In genomic region chr9:128920381-128921058, GRCh38 we compare ENCODE assay signal across 9 cellular contexts. TPM values are rescaled to one million over a fixed set of nuclear protein-coding genes. Genes with fewer than 3 reads are reported as not detected.
A peak's percentile ranks its signal among the peaks of the same experiment; 100 is the strongest.
DNase-seq lines count a peak whose midpoint lies in the region; ATAC-seq and TF ChIP-seq lines count a peak whose summit lies in the region.
"Had no signal": no experiment of that assay in that cellular context is flagged by ENCODE, and none has a peak within 500 bp of the region (broad histone marks: within the 10 kb centered on the region; RNA-seq: fewer than 3 reads in every experiment).

Gene PHYHD1, plus strand, starts transcription at chr9:128920982. Its CDS starts 1,342 bp downstream, at chr9:128922324.

- H3K4me3 Mint-ChIP-seq in activated CD4-positive, alpha-beta T cell treated with anti-CD3 and anti-CD28 coated beads, Interleukin-2, amount 10 ng/mL, durations not matched to agents 7 days and 5 days = no peak within 1 kb of the TSS
- peak within 1 kb of the TSS in 4 of 5 experiments; percentile 60 to 90 (median 76) for H3K4me3 Mint-ChIP-seq in brain

- ATAC-seq in GM21367 (IDR thresholded peaks at IDR 0.05; ENCODE audit: unreplicated experiment) (no peak), HG02884 (IDR thresholded peaks at IDR 0.05; ENCODE audit: unreplicated experiment) (no peak)

- no peaks in the 10 kb centered on the region for H3K9me3 Mint-ChIP-seq in activated CD4-positive, alpha-beta T cell treated with anti-CD3 and anti-CD28 coated beads, Interleukin-2, amount 10 ng/mL, durations not matched to agents 7 days and 5 days
- H3K9me3 Mint-ChIP-seq in brain = no peaks in the 10 kb centered on the region
- H3K9me3 Mint-ChIP-seq: CD4-positive, CD25-positive, alpha-beta regulatory T cell had no signal

- no peak for DNase-seq in activated CD4-positive, alpha-beta T cell treated with anti-CD3 and anti-CD28 coated beads, Interleukin-2, amount 10 ng/mL, durations not matched to agents 7 days and 5 days
- no peak for DNase-seq in activated CD4-positive, alpha-beta T cell treated with anti-CD3 and anti-CD28 coated beads, Interleukin-2, amount 50 U/mL, for 4 hours
- peak; percentile 67 for DNase-seq in stomach
- DNase-seq in stimulated activated CD4-positive, alpha-beta T cell treated with anti-CD3 and anti-CD28 coated beads, Interleukin-4, amount 100 ng/mL, for 24 hours = no peak
- DNase-seq: CD4-positive, CD25-positive, alpha-beta regulatory T cell had no signal

- H3K27me3 ChIP-seq in layer of hippocampus (ENCODE audit: control insufficient read depth, insufficient read depth, low read length) = no peaks in the 10 kb centered on the region
- H3K27me3 ChIP-seq in stomach = no peaks in the 10 kb centered on the region

- no peaks in the 10 kb centered on the region for H3K27me3 Mint-ChIP-seq in activated CD4-positive, alpha-beta T cell treated with anti-CD3 and anti-CD28 coated beads, Interleukin-2, amount 10 ng/mL, durations not matched to agents 7 days and 5 days
- no peaks in the 10 kb centered on the region for H3K27me3 Mint-ChIP-seq in brain
- H3K27me3 Mint-ChIP-seq: CD4-positive, CD25-positive, alpha-beta regulatory T cell had no signal

- peak within 1 kb of the TSS; percentile 52 to 71 (median 58) for H3K4me3 ChIP-seq in stomach

- no peaks in the 10 kb centered on the region for H3K9me3 ChIP-seq in stomach

- H3K4me1 ChIP-seq in stomach = peaks cover 51 to 76% (median 64%) of the 10 kb centered on the region in 4 donors

- TF ChIP-seq EP300 in stomach (IDR thresholded peaks at IDR 0.05) = no peak

- no peak for TF ChIP-seq POLR2A in stomach (IDR thresholded peaks at IDR 0.05)

- H3K36me3 Mint-ChIP-seq in activated CD4-positive, alpha-beta T cell treated with anti-CD3 and anti-CD28 coated beads, Interleukin-2, amount 10 ng/mL, durations not matched to agents 7 days and 5 days (ENCODE audit: low read depth) = peaks cover 17% of the 10 kb centered on the region
- peaks cover 10% of the 10 kb centered on the region for H3K36me3 Mint-ChIP-seq in brain

- H3K27ac ChIP-seq in layer of hippocampus (ENCODE audit: low read depth, low read length) (peak within 1 kb of the TSS; percentile 89), stomach (peak within 1 kb of the TSS; percentile 78 to 95 (median 90))

- TF ChIP-seq CTCF in brain (conservative IDR thresholded peaks at IDR 0.05) (no peak), stomach (IDR thresholded peaks at IDR 0.05) (no peak)

- H3K36me3 ChIP-seq in stomach = peaks cover 10 to 31% (median 20%) of the 10 kb centered on the region in 4 donors

- CTCF ChIA-PET in activated CD4-positive, alpha-beta T cell treated with anti-CD3 and anti-CD28 coated beads, Interleukin-2, amount 10 ng/mL, durations not matched to agents 7 days and 5 days (lab: Charles Lee) = no interaction called here

- peaks cover 6% of the 10 kb centered on the region for H3K4me1 Mint-ChIP-seq in activated CD4-positive, alpha-beta T cell treated with anti-CD3 and anti-CD28 coated beads, Interleukin-2, amount 10 ng/mL, durations not matched to agents 7 days and 5 days
- peaks cover 25% of the 10 kb centered on the region for H3K4me1 Mint-ChIP-seq in brain

- peak within 1 kb of the TSS; percentile 76 for H3K27ac Mint-ChIP-seq in activated CD4-positive, alpha-beta T cell treated with anti-CD3 and anti-CD28 coated beads, Interleukin-2, amount 10 ng/mL, durations not matched to agents 7 days and 5 days
- peak within 1 kb of the TSS; percentile 74 to 97 (median 94) for H3K27ac Mint-ChIP-seq in brain

- intact Hi-C loops in stomach (cut with DNase I; ENCODE audit: low total_unique reads) = no loop called here

- POLR2A ChIA-PET in activated CD4-positive, alpha-beta T cell treated with anti-CD3 and anti-CD28 coated beads, Interleukin-2, amount 10 ng/mL, durations not matched to agents 7 days and 5 days (lab: Charles Lee) = no interaction called here

- 44 to 55% (median 50%) methylated on average over 6 to 13 of the region's 13 CpGs for WGBS in stomach, 5 donors

RNA-seq across cellular contexts. Expression of gene PHYHD1, which starts in this region (rescaled TPM):
- total RNA-seq in activated CD4-positive, alpha-beta T cell treated with anti-CD3 and anti-CD28 coated beads, Interleukin-2, amount 10 ng/mL, durations not matched to agents 7 days and 5 days = 1 to 10 TPM; 1.2 to 2.2 TPM
- polyA plus RNA-seq in brain (ENCODE audit: insufficient read depth, low read depth, low replicate concordance) (14.9 TPM), stomach (10 to 100 TPM; 43.9 to 55.8 (median 49.1) TPM)
- total RNA-seq in stomach = 10 to 100 TPM in 4 of 5 donors, 1 to 10 TPM in 1; 1.4 to 37.3 (median 13.8) TPM
